In genomic region chr6:36873612-36874011, GRCh38 we compare ENCODE assay signal across 8 cellular contexts.
DNase-seq lines count a peak whose midpoint lies in the region; ATAC-seq lines count a peak whose summit lies in the region.

No MANE protein-coding gene starts in this region.

- no peaks in the 10 kb centered on the region for H3K27me3 ChIP-seq in neuron (ENCODE audit: insufficient read depth, low read length)

- peak overlapping the region; percentile 87 for H3K4me3 ChIP-seq in neuron (ENCODE audit: low read length)

- peaks cover 2% of the 10 kb centered on the region for H3K27me3 Mint-ChIP-seq in dendritic cell treated with granulocyte-macrophage colony-stimulating factor and Interleukin-4, amounts not matched to agents 40 ng/mL and 50 ng/mL, for 4 days

- no peaks in the 10 kb centered on the region for H3K9me3 ChIP-seq in neuron (ENCODE audit: low read length)

- H3K36me3 Mint-ChIP-seq in dendritic cell treated with granulocyte-macrophage colony-stimulating factor and Interleukin-4, amounts not matched to agents 40 ng/mL and 50 ng/mL, for 4 days (ENCODE audit: low read depth), result peaks cover 39% of the 10 kb centered on the region

- H3K4me1 ChIP-seq in neuron (ENCODE audit: insufficient read depth, low read length), result peaks cover 19% of the 10 kb centered on the region

- intact Hi-C loops in dendritic cell treated with granulocyte-macrophage colony-stimulating factor and Interleukin-4, amounts not matched to agents 40 ng/mL and 50 ng/mL, for 4 days (cut with micrococcal nuclease), result no loop called here

- H3K4me1 Mint-ChIP-seq in dendritic cell treated with granulocyte-macrophage colony-stimulating factor and Interleukin-4, amounts not matched to agents 40 ng/mL and 50 ng/mL, for 4 days (ENCODE audit: low read depth), result peaks cover 32% of the 10 kb centered on the region

- DNase-seq in NCI-H1092 treated with DMSO at 0.1 percent for 48 hours (lab: John Stamatoyannopoulos, UW) (peak; percentile 31), NCI-H1092 (lab: John Stamatoyannopoulos, UW) (no peak), NCI-H146 treated with DMSO at 0.1 percent for 48 hours (lab: John Stamatoyannopoulos, UW; ENCODE audit: unreplicated experiment) (peak; percentile 22)

- ATAC-seq in HG03108 (IDR thresholded peaks at IDR 0.05; ENCODE audit: unreplicated experiment) (no peak), GM18867 (IDR thresholded peaks at IDR 0.05; ENCODE audit: unreplicated experiment) (no peak), GM19463 (IDR thresholded peaks at IDR 0.05; ENCODE audit: unreplicated experiment) (no peak)

- peaks cover 29% of the 10 kb centered on the region for H3K36me3 ChIP-seq in neuron (ENCODE audit: insufficient read depth, low read length)

- H3K27ac Mint-ChIP-seq in dendritic cell treated with granulocyte-macrophage colony-stimulating factor and Interleukin-4, amounts not matched to agents 40 ng/mL and 50 ng/mL, for 4 days, result peak overlapping the region; percentile 98

- no peak overlapping the region for H2AFZ ChIP-seq in neuron (ENCODE audit: low read depth, low read length)

- peak overlapping the region; percentile 96 for H3K4me3 Mint-ChIP-seq in dendritic cell treated with granulocyte-macrophage colony-stimulating factor and Interleukin-4, amounts not matched to agents 40 ng/mL and 50 ng/mL, for 4 days

- H3K9me3 Mint-ChIP-seq in dendritic cell treated with granulocyte-macrophage colony-stimulating factor and Interleukin-4, amounts not matched to agents 40 ng/mL and 50 ng/mL, for 4 days, result no peaks in the 10 kb centered on the region
